Comparison of ENCODE assay signal across 35 cellular contexts in genomic region chr22:22013559-22014284, GRCh38.
"Had no signal": no experiment of that assay in that cellular context is flagged by ENCODE, and none has a peak within 500 bp of the region (broad histone marks: within the 10 kb centered on the region; RNA-seq: fewer than 3 reads in every experiment).

No MANE protein-coding gene starts in this region.

- H3K4me3 ChIP-seq: MG63 had no signal

- H3K36me3 ChIP-seq: MG63 had no signal

- H3K27me3 ChIP-seq: MG63 had no signal

- H3K9me3 ChIP-seq: MG63 had no signal

- DNase-seq: Karpas-422, Kasumi-1, MG63, MM.1S, MV-4-11, NCI-H1048, NCI-H1092, NCI-H1092 treated with DMSO at 0.1 percent for 48 hours, NCI-H1105, NCI-H1105 treated with DMSO at 0.1 percent for 48 hours, NCI-H1417, NCI-H1417 treated with DMSO at 0.1 percent for 48 hours, NCI-H1436, NCI-H1436 treated with DMSO at 0.1 percent for 48 hours, NCI-H146, NCI-H1694, NCI-H1694 treated with DMSO at 0.1 percent for 48 hours, NCI-H187, NCI-H187 treated with DMSO at 0.1 percent for 48 hours, NCI-H1930, NCI-H2029, NCI-H2029 treated with DMSO at 0.1 percent for 48 hours, NCI-H2081, NCI-H2081 treated with DMSO at 0.1 percent for 48 hours, NCI-H2107, NCI-H2171, NCI-H2171 treated with DMSO at 0.1 percent for 48 hours, NCI-H2227 treated with DMSO at 0.1 percent for 48 hours, NCI-H226, NCI-H345, NCI-H446, NCI-H446 treated with DMSO at 0.1 percent for 48 hours, NCI-H510A, NCI-H510A treated with DMSO at 0.1 percent for 48 hours, NCI-H524 had no signal
